Comparison of ENCODE assay signal across 8 cellular contexts in genomic region chr16:30805370-30806169, GRCh38. TPM values are rescaled to one million over a fixed set of nuclear protein-coding genes. Genes with fewer than 3 reads are reported as not detected.
DNase-seq lines count a peak whose midpoint lies in the region; FAIRE-seq and TF ChIP-seq lines count a peak whose summit lies in the region.

No MANE protein-coding gene starts in this region.

- no peaks in the 10 kb centered on the region for H3K36me3 ChIP-seq in small intestine (ENCODE audit: control insufficient read depth in 2 of 2, insufficient read depth in 2 of 2, low read length in 2 of 2)

- H3K4me3 ChIP-seq in small intestine (ENCODE audit: low read depth in 1 of 2, low read length in 2 of 2) = peak overlapping the region; percentile 88 to 92

- H3K4me1 ChIP-seq in small intestine (ENCODE audit: control insufficient read depth in 2 of 2, insufficient read depth in 1 of 2, low read depth in 1 of 2, low read length in 1 of 2) = no peaks in the 10 kb centered on the region

- WGBS in small intestine, 3 donors = 1 to 2% (median 2%) methylated on average over 52 to 62 of the region's 62 CpGs

- in situ Hi-C loops in GM18951 (cut with MboI; ENCODE audit: low sequenced_read_pairs, unreplicated experiment) = no loop called here

- TF ChIP-seq POLR2A in GM18951 (IDR thresholded peaks at IDR 0.05; ENCODE audit: extremely low read depth, insufficient read depth, insufficient read length) (peak; percentile 57), GM12891 (IDR thresholded peaks at IDR 0.05; ENCODE audit: low read depth, low read length) (no peak)

- no peaks in the 10 kb centered on the region for H3K9me3 ChIP-seq in small intestine (ENCODE audit: control insufficient read depth, low read depth)

- FAIRE-seq in small intestine (lab: Jason Lieb, UNC) (no peak), GM12891 (lab: Jason Lieb, UNC) (no peak)

- H3K27ac ChIP-seq in small intestine (ENCODE audit: low read depth in 1 of 2, low read length in 1 of 2) = peak overlapping the region; percentile 84 to 96

- H3K27me3 ChIP-seq in small intestine (ENCODE audit: control insufficient read depth in 2 of 2, insufficient read depth in 2 of 2, low read length in 2 of 2) = no peaks in the 10 kb centered on the region

- DNase-seq in A172 (ENCODE audit: low spot score) (peak; percentile 71), NCI-H2107 (lab: John Stamatoyannopoulos, UW) (peak; percentile 70), cerebellum (ENCODE audit: low spot score) (peak; percentile 94), islet precursor cell (peak; percentile 90), small intestine (peak; percentile 88), GM12891 (ENCODE audit: insufficient read length, low spot score) (no peak)
- DNase-seq in activated CD4-positive, CD25-positive, alpha-beta regulatory T cell treated with anti-CD3 and anti-CD28 coated beads, Interleukin-2, amount 50 U/mL, for 72 hours = peak; percentile 45

TF ChIP-seq in GM12891, 5 proteins besides CTCF, POLR2A, EP300 and RAD21:
- TF ChIP-seq SPI1 (IDR thresholded peaks at IDR 0.05; ENCODE audit: low read depth, low read length) (no peak), PAX5 (IDR thresholded peaks at IDR 0.05; ENCODE audit: insufficient read depth, low read length, severe bottlenecking) (no peak), POLR2AphosphoS5 (IDR thresholded peaks at IDR 0.05; ENCODE audit: low read depth, low read length) (no peak), TAF1 (IDR thresholded peaks at IDR 0.05; ENCODE audit: low read depth, low read length) (no peak), POU2F2 (IDR thresholded peaks at IDR 0.05; ENCODE audit: low read depth, low read length) (no peak)

RNA-seq across cellular contexts. Expression of gene ZNF629, which starts 18.6 kb away (rescaled TPM):
- 20.5 and 20.8 TPM in 2 replicates for total RNA-seq in A172 (2014; rRNA removed; shearing (Covaris generic))
- 13.2 TPM for total RNA-seq in cerebellum
- polyA plus RNA-seq in small intestine = 1 to 10 TPM; 3.4 to 8.0 (median 3.5) TPM
- polyA plus RNA-seq in GM12891 (2012; ENCODE audit: low read depth, missing spikeins) = 1.2 TPM

RNA-seq across cellular contexts. Expression of gene RNF40, which starts 43.4 kb away (rescaled TPM):
- 105 and 107 TPM in 2 replicates for total RNA-seq in A172 (2014; rRNA removed; shearing (Covaris generic))
- total RNA-seq in cerebellum = 71.0 TPM
- polyA plus RNA-seq in small intestine = 10 to 100 TPM; 55.9 to 59.3 (median 57.0) TPM
- polyA plus RNA-seq in GM12891 (2012; ENCODE audit: low read depth, missing spikeins) = 39.2 TPM

RNA-seq across cellular contexts. Expression of gene CFAP119, which starts 43.7 kb away (rescaled TPM):
- total RNA-seq in A172 (2014; rRNA removed; shearing (Covaris generic)) = 6.5 and 10.5 TPM in 2 replicates
- 5.2 TPM for total RNA-seq in cerebellum
- polyA plus RNA-seq in small intestine = 1 to 10 TPM; 2.4 to 6.5 (median 6.5) TPM
- 8.3 TPM for polyA plus RNA-seq in GM12891 (2012; ENCODE audit: low read depth, missing spikeins)

RNA-seq across cellular contexts. Expression of gene PHKG2, which starts 57.3 kb away (rescaled TPM):
- total RNA-seq in A172 (2014; rRNA removed; shearing (Covaris generic)) = 57.7 and 61.5 TPM in 2 replicates
- total RNA-seq in cerebellum = 11.2 TPM
- 10 to 100 TPM; 31.2 to 46.5 (median 35.1) TPM for polyA plus RNA-seq in small intestine
- 29.2 TPM for polyA plus RNA-seq in GM12891 (2012; ENCODE audit: low read depth, missing spikeins)
